8 cellular contexts compared by ENCODE assay signal in genomic region chr15:41661529-41662225, GRCh38. TPM values are rescaled to one million over a fixed set of nuclear protein-coding genes. Genes with fewer than 3 reads are reported as not detected.
A peak's percentile ranks its signal among the peaks of the same experiment; 100 is the strongest.
DNase-seq lines count a peak whose midpoint lies in the region; ATAC-seq and TF ChIP-seq lines count a peak whose summit lies in the region.

No MANE protein-coding gene starts in this region.

- WGBS in esophagus muscularis mucosa, result 0% methylated on average over 40 of the region's 44 CpGs

- H3K4me3 ChIP-seq in esophagus muscularis mucosa (peak overlapping the region; percentile 60 to 71 (median 64)), mucosa of stomach (ENCODE audit: low read length) (peak overlapping the region; percentile 73)

- H3K9me3 ChIP-seq in esophagus muscularis mucosa (no peaks in the 10 kb centered on the region), mucosa of stomach (ENCODE audit: control insufficient read depth, low read length) (no peaks in the 10 kb centered on the region)

- intact Hi-C loops in esophagus muscularis mucosa (cut with DNase I), result loop anchor here (2.0 to 5.0 kb wide), 2 partner anchors 39 to 54 kb away; no protein-coding TSS in a partner anchor

- H3K36me3 ChIP-seq in esophagus muscularis mucosa (no peaks in the 10 kb centered on the region), mucosa of stomach (ENCODE audit: control insufficient read depth, insufficient read depth, low read length) (no peaks in the 10 kb centered on the region)

- no peaks in the 10 kb centered on the region for H3K27me3 ChIP-seq in esophagus muscularis mucosa
- H3K27me3 ChIP-seq in mucosa of stomach (ENCODE audit: control insufficient read depth, insufficient read depth, low read length), result no peaks in the 10 kb centered on the region

- no peak for TF ChIP-seq POLR2A in esophagus muscularis mucosa (IDR thresholded peaks at IDR 0.05; ENCODE audit: low read depth)

- no peak for ATAC-seq in GM18520 (IDR thresholded peaks at IDR 0.05; ENCODE audit: unreplicated experiment)

- H3K9ac ChIP-seq in mucosa of stomach (ENCODE audit: low read length), result peak overlapping the region; percentile 56

- in situ Hi-C loops in GM13977 (cut with MboI; ENCODE audit: low pct_unique_long_range_greater_than_20kb, low sequenced_read_pairs, unreplicated experiment), result no loop called here

- H3K4me1 ChIP-seq in esophagus muscularis mucosa, result peaks cover 16 to 53% (median 44%) of the 10 kb centered on the region in 4 donors
- H3K4me1 ChIP-seq in mucosa of stomach (ENCODE audit: control insufficient read depth, insufficient read depth, low read length), result peaks cover 24% of the 10 kb centered on the region

- TF ChIP-seq EP300 in esophagus muscularis mucosa (IDR thresholded peaks at IDR 0.05), result no peak

- H3K27ac ChIP-seq in esophagus muscularis mucosa (replicated peaks in 1 of 4), result peak overlapping the region; percentile 75 to 86 (median 81)

- peak; percentile 68 for DNase-seq in GM13977 (ENCODE audit: low spot score)
- peak; percentile 61 for DNase-seq in HT1080 (ENCODE audit: low read depth)
- peak; percentile 75 to 79 for DNase-seq in activated T-cell treated with anti-CD3 and anti-CD28 coated beads, Interleukin-2, amount 50 U/mL, for 48 hours
- DNase-seq in esophagus muscularis mucosa (ENCODE audit: extremely low spot score), result peak; percentile 96
- DNase-seq in stimulated activated CD8-positive, alpha-beta memory T cell treated with anti-CD3 and anti-CD28 coated beads, Interleukin-4, amount 100 ng/mL, for 24 hours (ENCODE audit: low read depth), result peak; percentile 56

- TF ChIP-seq CTCF in GM13977 (IDR thresholded peaks at IDR 0.05; ENCODE audit: extremely low read depth, insufficient read depth, missing control alignments) (no peak), esophagus muscularis mucosa (IDR thresholded peaks at IDR 0.05) (no peak)

TF ChIP-seq in PFSK-1, 5 proteins besides CTCF, POLR2A, EP300 and RAD21:
- 0 out of 2 replicates have a peak, but pooled peaks have one; percentile 31 for TF ChIP-seq TAF1 (IDR thresholded peaks at IDR 0.05; ENCODE audit: borderline replicate concordance, insufficient read depth, low read length)
- peak; percentile 58 for TF ChIP-seq FOXP2 (optimal IDR thresholded peaks at IDR 0.05; ENCODE audit: borderline replicate concordance, extremely low read depth, extremely low read length, insufficient read depth)
- no peak for TF ChIP-seq REST (IDR thresholded peaks at IDR 0.05; ENCODE audit: insufficient read depth in 1 of 2, low read depth in 2 of 2, low read length in 2 of 2)
- peak; percentile 41 for TF ChIP-seq POLR2AphosphoS5 (IDR thresholded peaks at IDR 0.05; ENCODE audit: low read depth, low read length)
- TF ChIP-seq SIN3A (IDR thresholded peaks at IDR 0.05; ENCODE audit: borderline replicate concordance, insufficient read depth, low read length), result peak; percentile 98; the same call in 1 of the 2 replicates
TF ChIP-seq in PFSK-1: peak in this region for 4.

RNA-seq across cellular contexts. Expression of gene MGA, which starts 1.5 kb away (rescaled TPM):
- total RNA-seq in HT1080 (2014; rRNA removed; shearing (Covaris generic)), result 17.0 and 18.5 TPM in 2 replicates
- polyA plus RNA-seq in HT1080 (2015; cell fraction: cytosol; rRNA removed), result 3.3 and 4.5 TPM in 2 replicates
- polyA plus RNA-seq in HT1080 (2015; cell fraction: nucleus; rRNA removed), result 15.4 and 15.5 TPM in 2 replicates
- polyA plus RNA-seq in PFSK-1 (2012; ENCODE audit: insufficient read length, low read depth), result 6.5 TPM
- total RNA-seq in esophagus muscularis mucosa, result 10 to 100 TPM; 25.3 to 39.4 (median 31.5) TPM
